ENCODE assay signal across 1 cellular context in genomic region chr20:58907481-58908137, GRCh38.
TF ChIP-seq lines count a peak whose summit lies in the region.

No MANE protein-coding gene starts in this region.

TF ChIP-seq in WTC11, 78 proteins besides CTCF, POLR2A, EP300 and RAD21 (continued from another document):
- no peak for TF ChIP-seq ATF2 (CRISPR knock-in tag; IDR thresholded peaks at IDR 0.05; ENCODE audit: borderline replicate concordance, low read depth)
